23 cellular contexts compared by ENCODE assay signal in the genomic region with DNA sequence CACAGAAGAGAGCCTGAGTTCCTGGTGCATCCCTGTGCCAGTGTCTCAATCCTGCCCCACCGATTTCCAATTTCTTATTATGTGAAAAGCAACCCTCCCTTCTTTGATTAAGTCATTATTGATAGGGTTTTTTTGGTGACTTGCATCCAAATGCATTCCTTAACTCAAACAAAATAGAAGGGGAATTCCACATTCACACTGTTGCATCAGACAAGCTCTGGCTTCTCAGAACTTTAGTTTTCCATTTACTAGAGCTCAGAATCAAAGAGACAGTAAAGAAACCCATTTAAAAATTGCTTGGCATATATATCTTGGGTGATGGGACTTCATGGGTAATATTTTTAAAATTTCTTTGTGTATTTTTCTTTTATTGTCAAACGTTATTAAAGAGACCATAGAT. TPM values are rescaled to one million over a fixed set of nuclear protein-coding genes. Genes with fewer than 3 reads are reported as not detected.
DNase-seq lines count a peak whose midpoint lies in the region; ATAC-seq and TF ChIP-seq lines count a peak whose summit lies in the region.
"Had no signal": no experiment of that assay in that cellular context is flagged by ENCODE, and none has a peak within 500 bp of the region (broad histone marks: within the 10 kb centered on the region; RNA-seq: fewer than 3 reads in every experiment).

No MANE protein-coding gene starts in this region.

- H3K9ac ChIP-seq in IMR-90 (ENCODE audit: low read depth, low read length), result no peak overlapping the region
- no peak overlapping the region for H3K9ac ChIP-seq in GM23248

- CTCF ChIA-PET in IMR-90 (lab: Yijun Ruan, JAX), result interaction anchor here (0.6 to 1.1 kb wide), 2 partner anchors 310 to 1365 kb away, joined by 3 to 4 read pairs; no protein-coding TSS in a partner anchor

- H3K18ac ChIP-seq in IMR-90 (ENCODE audit: low read depth, low read length), result no peak overlapping the region; the same call in 1 of the 2 replicates

- no peaks in the 10 kb centered on the region for H4K20me1 ChIP-seq in IMR-90 (ENCODE audit: insufficient read depth, low read length)
- no peaks in the 10 kb centered on the region for H4K20me1 ChIP-seq in GM23248 (ENCODE audit: insufficient read depth)

- H3K27me3 ChIP-seq in IMR-90 (ENCODE audit: control insufficient read depth, insufficient read depth, low read length) (no peaks in the 10 kb centered on the region), GM23248 (replicated peaks; ENCODE audit: insufficient read depth) (peaks cover 9% of the 10 kb centered on the region; the same call in 1 of the 2 replicates)
- H3K27me3 ChIP-seq: SJCRH30 had no signal

- ATAC-seq in IMR-90 (ENCODE audit: low read depth), result peak; percentile 59
- no peak for ATAC-seq in HG02870 (IDR thresholded peaks at IDR 0.05; ENCODE audit: unreplicated experiment)
- ATAC-seq: Panc1 had no signal

- H3K4ac ChIP-seq in IMR-90 (ENCODE audit: low read depth, low read length), result no peak overlapping the region

- in situ Hi-C loops in IMR-90 (cut with MboI; ENCODE audit: low sequenced_read_pairs), result no loop called here
- in situ Hi-C loops in GM23248 (cut with MboI), result no loop called here

- peak overlapping the region; percentile 53; the same call in 1 of the 2 replicates for H2BK120ac ChIP-seq in IMR-90 (ENCODE audit: low read depth, low read length)

- no peaks in the 10 kb centered on the region for H3K79me1 ChIP-seq in IMR-90 (ENCODE audit: low read depth in 1 of 2, low read length in 2 of 2)

- peak overlapping the region; percentile 60 for H3K27ac Mint-ChIP-seq in chondrocyte (ENCODE audit: unreplicated experiment)
- H3K27ac Mint-ChIP-seq: CD4-positive, CD25-positive, alpha-beta regulatory T cell had no signal

- H3K4me1 ChIP-seq in IMR-90 (ENCODE audit: control insufficient read depth, insufficient read depth, low read length), result peaks cover 4% of the 10 kb centered on the region; the same call in 1 of the 2 replicates
- H3K4me1 ChIP-seq in GM23248 (ENCODE audit: insufficient read depth), result no peaks in the 10 kb centered on the region
- H3K4me1 ChIP-seq: HAP-1, SJCRH30 had no signal

- H3K36me3 ChIP-seq in IMR-90 (ENCODE audit: control insufficient read depth, insufficient read depth, low read length) (no peaks in the 10 kb centered on the region), GM23248 (ENCODE audit: low read depth) (no peaks in the 10 kb centered on the region)
- H3K36me3 ChIP-seq: HAP-1, SJCRH30 had no signal

- H3K79me2 ChIP-seq in GM23248 (ENCODE audit: insufficient read depth), result no peaks in the 10 kb centered on the region

- POLR2A ChIA-PET in IMR-90 (lab: Charles Lee; ENCODE audit: unreplicated experiment), result interaction anchor here (0.7 kb wide), 1 partner anchor 310 kb away, joined by 4 read pairs; no protein-coding TSS in a partner anchor

- H3K9me3 ChIP-seq in IMR-90 (ENCODE audit: control insufficient read depth, insufficient read depth, low read length) (no peaks in the 10 kb centered on the region), GM23248 (ENCODE audit: low read depth) (no peaks in the 10 kb centered on the region)
- H3K9me3 ChIP-seq: HAP-1, SJCRH30 had no signal

- H4K8ac ChIP-seq in IMR-90 (ENCODE audit: low read depth in 2 of 2, low read length in 2 of 2), result no peak overlapping the region

- peak; percentile 79 for DNase-seq in IMR-90
- DNase-seq in chondrocyte (ENCODE audit: low spot score), result no peak
- DNase-seq in fibroblast of peridontal ligament (ENCODE audit: extremely low read depth), result peak; percentile 34
- peak; percentile 63 for DNase-seq in renal cortical epithelial cell (ENCODE audit: low read depth)
- DNase-seq in activated CD8-positive, alpha-beta memory T cell treated with anti-CD3 and anti-CD28 coated beads for 24 hours, result no peak
- DNase-seq in GM23248, result no peak
- DNase-seq: CD4-positive, CD25-positive, alpha-beta regulatory T cell; DMS79; KG1; NCI-H1092; NCI-H1436 treated with DMSO at 0.1 percent for 48 hours; NCI-H2029; NCI-H345; NCI-H524; NCI-H774; SJCRH30 had no signal

- no peak for TF ChIP-seq RAD21 in IMR-90 (IDR thresholded peaks at IDR 0.05; ENCODE audit: low read length)

- BruUV-seq in IMR-90 (replicated peaks; lab: Mats Ljungman, UMichigan), result no TSS peak

- H3K56ac ChIP-seq in IMR-90 (ENCODE audit: extremely low read depth, insufficient read depth, low read length), result no peak overlapping the region

- TF ChIP-seq POLR2A in IMR-90 (IDR thresholded peaks at IDR 0.05; ENCODE audit: low read depth, low read length), result no peak

- H2BK20ac ChIP-seq in IMR-90 (ENCODE audit: low read depth, low read length), result no peak overlapping the region

- no peaks in the 10 kb centered on the region for H3K9me3 Mint-ChIP-seq in chondrocyte (ENCODE audit: low read depth)

- no peaks in the 10 kb centered on the region for H3F3A ChIP-seq in GM23248 (ENCODE audit: insufficient read depth)

- WGBS in IMR-90 (ENCODE audit: extremely low coverage in 2 of 2, insufficient read length in 1 of 2), 2 experiments, result no CpG with 5 or more reads among the region's 2 CpGs
- WGBS in GM23248 (ENCODE audit: low coverage in 1 of 2, low lambda C conversion rate in 2 of 2, missing lambda C conversion rate in 2 of 2), 2 experiments, result 12 to 18% methylated on average over 2 of the region's 2 CpGs

- H3K4me1 Mint-ChIP-seq in chondrocyte (ENCODE audit: low read depth), result peaks cover 9% of the 10 kb centered on the region
- H3K4me1 Mint-ChIP-seq: CD4-positive, CD25-positive, alpha-beta regulatory T cell had no signal

- H2AFZ ChIP-seq in IMR-90 (replicated peaks; ENCODE audit: low read length, poor library complexity) (no peak overlapping the region), GM23248 (no peak overlapping the region)

- no peaks in the 10 kb centered on the region for H3K27me3 Mint-ChIP-seq in chondrocyte (ENCODE audit: low read depth)

- H4K91ac ChIP-seq in IMR-90 (ENCODE audit: insufficient read depth, low read depth, low read length), result no peak overlapping the region

- no peak overlapping the region for H3K4me3 Mint-ChIP-seq in chondrocyte (ENCODE audit: unreplicated experiment)
- H3K4me3 Mint-ChIP-seq: CD4-positive, CD25-positive, alpha-beta regulatory T cell had no signal

- TF ChIP-seq CTCF in IMR-90 (conservative IDR thresholded peaks at IDR 0.05; ENCODE audit: low read depth, low read length) (no peak), chondrocyte (IDR thresholded peaks at IDR 0.05) (no peak)

- no peaks in the 10 kb centered on the region for H3K9me2 ChIP-seq in GM23248 (ENCODE audit: insufficient read depth)

- no peak overlapping the region for H3K27ac ChIP-seq in IMR-90 (ENCODE audit: insufficient read depth, low read length)
- no peak overlapping the region for H3K27ac ChIP-seq in GM23248
- H3K27ac ChIP-seq: HL-60, SJCRH30 had no signal

- no peak overlapping the region for H2BK15ac ChIP-seq in IMR-90 (ENCODE audit: low read depth, low read length)

- no peak overlapping the region for H3K23ac ChIP-seq in IMR-90 (ENCODE audit: low read depth, low read length)

- H3K14ac ChIP-seq in IMR-90 (replicated peaks; ENCODE audit: low read depth, low read length), result no peak overlapping the region

- H3K9me1 ChIP-seq in IMR-90 (ENCODE audit: insufficient read depth, low read length), result no peaks in the 10 kb centered on the region; the same call in 1 of the 2 replicates

- no peak overlapping the region for H2BK5ac ChIP-seq in IMR-90 (ENCODE audit: low read depth, low read length, poor library complexity, severe bottlenecking)

- H3K4me2 ChIP-seq in IMR-90 (ENCODE audit: low read depth, low read length) (no peak overlapping the region), GM23248 (ENCODE audit: unreplicated experiment) (no peak overlapping the region)

- H2AK9ac ChIP-seq in IMR-90 (replicated peaks; ENCODE audit: low read depth, low read length, poor library complexity), result no peak overlapping the region

- H3K4me3 ChIP-seq in IMR-90 (ENCODE audit: insufficient read depth, low read depth, low read length) (no peak overlapping the region), GM23248 (no peak overlapping the region)
- H3K4me3 ChIP-seq: HAP-1, SJCRH30 had no signal

- dilution Hi-C loops in IMR-90 (cut with HindIII; ENCODE audit: low sequenced_read_pairs, unreplicated experiment), result no loop called here

- no peak overlapping the region for H2AK5ac ChIP-seq in IMR-90 (ENCODE audit: low read depth, low read length)

- peaks cover 2% of the 10 kb centered on the region for H3K36me3 Mint-ChIP-seq in chondrocyte (ENCODE audit: low read depth)
- H3K36me3 Mint-ChIP-seq: CD4-positive, CD25-positive, alpha-beta regulatory T cell had no signal

- H4K5ac ChIP-seq in IMR-90 (ENCODE audit: low read depth, low read length), result no peak overlapping the region

- intact Hi-C loops in IMR-90 (cut with micrococcal nuclease), result no loop called here

TF ChIP-seq in IMR-90, 13 proteins besides CTCF, POLR2A, EP300 and RAD21:
- no peak for TF ChIP-seq FOS (IDR thresholded peaks at IDR 0.05; ENCODE audit: low read depth, low read length)
- TF ChIP-seq CEBPB (IDR thresholded peaks at IDR 0.05; ENCODE audit: low read depth, low read length), result peak; percentile 88
TF ChIP-seq in IMR-90: peak in this region for 1.

RNA-seq across cellular contexts. Expression of a gene that starts 13.8 kb away (rescaled TPM):
- total RNA-seq in IMR-90 (2012; rRNA removed), result 1.4 and 1.7 TPM in 2 replicates
- polyA plus RNA-seq in IMR-90 (2012; rRNA removed), result 2.5 and 3.5 TPM in 2 replicates
- 0.66 and 5.6 TPM in 2 replicates for polyA plus RNA-seq in IMR-90 (2012; cell fraction: cytosol; rRNA removed)
- 4.7 and 8.5 TPM in 2 replicates for polyA plus RNA-seq in IMR-90 (2012; cell fraction: nucleus; rRNA removed; ENCODE audit: low replicate concordance)
- 5.8 to 8.3 TPM (median 5.9 TPM) in 3 replicates for total RNA-seq in chondrocyte
- total RNA-seq in renal cortical epithelial cell, result 0.30 and 0.69 TPM in 2 replicates
- not detected in 2 replicates for total RNA-seq in GM23248 (2014; rRNA removed; shearing (Covaris generic))
- polyA plus RNA-seq in GM23248 (2016; fragmentation: Nextera tagmentation; extraction: Ambion mirVana), result not detected in 2 replicates
- total RNA-seq: A673; CD4-positive, CD25-positive, alpha-beta regulatory T cell; HT1080; SJCRH30 had no signal
- polyA plus RNA-seq: BJ; CD4-positive, CD25-positive, alpha-beta regulatory T cell had no signal

Comparison
In these comparisons a context has a peak if more than half of its experiments do, and no peak if none do; other contexts are left out.
1. DNase-seq: peak in IMR-90 (single experiment), fibroblast of peridontal ligament (single experiment) and renal cortical epithelial cell (single experiment); none in chondrocyte (single experiment), activated CD8-positive, alpha-beta memory T cell treated with anti-CD3 and anti-CD28 coated beads for 24 hours (single experiment) and GM23248 (single experiment).